Comparison of ENCODE assay signal across 9 cellular contexts in the genomic region with DNA sequence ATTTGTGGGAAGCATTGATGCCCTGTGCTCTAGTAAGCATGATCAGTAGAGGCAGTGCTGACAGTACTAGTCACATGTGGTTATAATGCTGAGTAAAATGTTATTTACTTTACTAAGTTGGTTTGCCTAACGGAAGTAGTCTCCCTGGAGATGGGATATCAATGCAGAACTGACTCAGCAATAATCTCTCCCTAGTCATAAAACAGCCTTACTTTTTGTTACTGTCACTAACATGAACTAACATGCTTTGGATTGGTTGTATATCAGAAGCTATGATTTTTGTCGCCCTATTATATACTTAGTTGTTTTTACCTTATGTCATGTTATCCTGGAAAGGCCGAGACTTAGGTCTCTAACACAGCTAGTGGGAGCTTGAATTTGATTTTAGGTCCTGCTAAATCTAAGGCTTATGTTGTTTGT. TPM values are rescaled to one million over a fixed set of nuclear protein-coding genes. Genes with fewer than 3 reads are reported as not detected.
DNase-seq lines count a peak whose midpoint lies in the region; ATAC-seq, FAIRE-seq and TF ChIP-seq lines count a peak whose summit lies in the region.
"Had no signal": no experiment of that assay in that cellular context is flagged by ENCODE, and none has a peak within 500 bp of the region (broad histone marks: within the 10 kb centered on the region; RNA-seq: fewer than 3 reads in every experiment).

No MANE protein-coding gene starts in this region.

- DNase-seq in GM12892 (ENCODE audit: insufficient read length) (no peak), RKO (ENCODE audit: low spot score) (peak; percentile 20), fibroblast of mammary gland (ENCODE audit: low read depth) (peak; percentile 87), DMS79 treated with DMSO at 0.1 percent for 48 hours (lab: John Stamatoyannopoulos, UW) (no peak), germinal center (ENCODE audit: low spot score) (no peak)

- no peak overlapping the region for H3K4me3 ChIP-seq in fibroblast of mammary gland (ENCODE audit: control insufficient read depth, low read depth, low read length)
- no peak overlapping the region for H3K4me3 ChIP-seq in skeletal muscle satellite cell (ENCODE audit: low read length)
- H3K4me3 ChIP-seq: coronary artery had no signal

- H3K9ac ChIP-seq in skeletal muscle satellite cell (ENCODE audit: low read depth, low read length): peak overlapping the region; percentile 23
- H3K9ac ChIP-seq: parathyroid adenoma had no signal

- peak; percentile 30 for FAIRE-seq in GM12892 (lab: Jason Lieb, UNC)

- no peaks in the 10 kb centered on the region for H3K9me3 ChIP-seq in skeletal muscle satellite cell (replicated peaks; ENCODE audit: low read length)

- peak overlapping the region; percentile 26 for H3K4me2 ChIP-seq in skeletal muscle satellite cell (ENCODE audit: low read length)

- ATAC-seq in GM21529 (IDR thresholded peaks at IDR 0.05; ENCODE audit: unreplicated experiment): no peak

- no peak for TF ChIP-seq CTCF in fibroblast of mammary gland (conservative IDR thresholded peaks at IDR 0.05; ENCODE audit: control insufficient read depth, insufficient read depth, low read depth, low read length)

- peaks cover 33% of the 10 kb centered on the region for H3K4me1 ChIP-seq in skeletal muscle satellite cell (ENCODE audit: control insufficient read depth, insufficient read depth, low read length)

- no peak for TF ChIP-seq POLR2A in GM12892 (IDR thresholded peaks at IDR 0.05; ENCODE audit: low read depth, low read length)

- no peaks in the 10 kb centered on the region for H3K27me3 ChIP-seq in skeletal muscle satellite cell (ENCODE audit: control insufficient read depth, insufficient read depth, low read length)

- H3K36me3 ChIP-seq in skeletal muscle satellite cell (ENCODE audit: insufficient read depth, low read length): peaks cover 4% of the 10 kb centered on the region

RNA-seq across cellular contexts. Expression of a gene that starts 50.0 kb away (rescaled TPM):
- polyA plus RNA-seq in GM12892 (2012; ENCODE audit: missing spikeins): 4.0 TPM
- total RNA-seq in skeletal muscle satellite cell (2012; rRNA removed): 43.6 and 52.2 TPM in 2 replicates

Comparison
In these comparisons a context has a peak if more than half of its experiments do, and no peak if none do; other contexts are left out.
1. DNase-seq: peak in RKO (single experiment) and fibroblast of mammary gland (single experiment); none in GM12892 (single experiment), DMS79 treated with DMSO at 0.1 percent for 48 hours (single experiment) and germinal center (single experiment).